In the genomic region with DNA sequence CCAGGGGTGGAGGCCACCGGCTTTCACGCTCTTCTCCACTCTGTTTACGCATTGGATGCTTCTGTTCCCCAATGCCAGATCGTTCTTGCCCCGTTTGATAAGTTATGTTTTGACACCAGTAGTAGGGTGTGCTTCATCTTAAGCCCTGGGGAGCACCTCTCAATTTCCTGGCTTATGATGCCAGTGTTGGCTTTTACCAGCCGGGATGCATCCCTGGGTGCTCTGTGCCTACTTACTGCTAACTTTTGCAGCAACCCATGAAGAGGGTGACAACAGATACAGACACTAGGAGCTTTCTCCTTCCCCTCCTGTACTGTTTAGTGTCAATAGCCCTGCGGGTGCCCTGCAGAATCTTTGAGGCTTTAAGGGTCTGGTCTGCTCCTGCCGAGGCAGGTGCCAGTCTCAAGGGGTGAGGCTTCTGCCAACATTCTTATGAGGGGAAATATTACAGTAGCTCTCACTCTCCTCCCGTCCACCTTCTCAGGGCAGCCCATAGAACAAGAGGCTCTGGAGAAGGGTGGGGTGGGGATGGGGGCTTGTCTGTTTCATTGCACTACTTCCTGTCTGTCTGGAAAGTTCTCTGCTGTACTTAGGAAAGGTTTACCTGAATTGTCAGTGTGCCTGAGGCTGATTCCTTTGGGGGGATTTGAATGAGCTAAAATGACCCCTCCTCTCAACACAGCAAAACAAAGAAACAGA, we compare ENCODE assay signal across 11 cellular contexts. TPM values are rescaled to one million over a fixed set of nuclear protein-coding genes. Genes with fewer than 3 reads are reported as not detected.
"Had no signal": no experiment of that assay in that cellular context is flagged by ENCODE, and none has a peak within 500 bp of the region (broad histone marks: within the 10 kb centered on the region; RNA-seq: fewer than 3 reads in every experiment).

No MANE protein-coding gene starts in this region.

- H3K27ac Mint-ChIP-seq: activated naive CD8-positive, alpha-beta T cell treated with anti-CD3 and anti-CD28 coated beads, Interleukin-2, amount 10 ng/mL, durations not matched to agents 7 days and 5 days; stimulated activated effector memory CD8-positive, alpha-beta T cell treated with anti-CD3 and anti-CD28 coated beads, Interleukin-12 subunit alpha, Interleukin-12 subunit beta, amount 100 ng/mL, for 72 hours had no signal

- H3K36me3 Mint-ChIP-seq: activated naive CD8-positive, alpha-beta T cell treated with anti-CD3 and anti-CD28 coated beads, Interleukin-2, amount 10 ng/mL, durations not matched to agents 7 days and 5 days; stimulated activated effector memory CD8-positive, alpha-beta T cell treated with anti-CD3 and anti-CD28 coated beads, Interleukin-12 subunit alpha, Interleukin-12 subunit beta, amount 100 ng/mL, for 72 hours had no signal

- H3K27me3 Mint-ChIP-seq: activated naive CD8-positive, alpha-beta T cell treated with anti-CD3 and anti-CD28 coated beads, Interleukin-2, amount 10 ng/mL, durations not matched to agents 7 days and 5 days had no signal

- DNase-seq: activated CD4-positive, alpha-beta T cell treated with anti-CD3 and anti-CD28 coated beads, Interleukin-2, amount 50 U/mL, for 4 hours; activated gamma-delta T cell; activated naive CD8-positive, alpha-beta T cell treated with anti-CD3 and anti-CD28 coated beads, Interleukin-2, amount 10 ng/mL, durations not matched to agents 7 days and 5 days; anterior cingulate cortex; foreskin melanocyte; heart left ventricle; retina; SJCRH30 had no signal

- H3K4me3 Mint-ChIP-seq: activated naive CD8-positive, alpha-beta T cell treated with anti-CD3 and anti-CD28 coated beads, Interleukin-2, amount 10 ng/mL, durations not matched to agents 7 days and 5 days; stimulated activated effector memory CD8-positive, alpha-beta T cell treated with anti-CD3 and anti-CD28 coated beads, Interleukin-12 subunit alpha, Interleukin-12 subunit beta, amount 100 ng/mL, for 72 hours had no signal

- H3K9me3 Mint-ChIP-seq: activated naive CD8-positive, alpha-beta T cell treated with anti-CD3 and anti-CD28 coated beads, Interleukin-2, amount 10 ng/mL, durations not matched to agents 7 days and 5 days; stimulated activated effector memory CD8-positive, alpha-beta T cell treated with anti-CD3 and anti-CD28 coated beads, Interleukin-12 subunit alpha, Interleukin-12 subunit beta, amount 100 ng/mL, for 72 hours had no signal

- H3K4me1 Mint-ChIP-seq: activated naive CD8-positive, alpha-beta T cell treated with anti-CD3 and anti-CD28 coated beads, Interleukin-2, amount 10 ng/mL, durations not matched to agents 7 days and 5 days; stimulated activated effector memory CD8-positive, alpha-beta T cell treated with anti-CD3 and anti-CD28 coated beads, Interleukin-12 subunit alpha, Interleukin-12 subunit beta, amount 100 ng/mL, for 72 hours had no signal

- FAIRE-seq: keratinocyte had no signal

- ATAC-seq: activated CD4-positive, CD25-positive, alpha-beta regulatory T cell treated with anti-CD3 and anti-CD28 coated beads, Interleukin-2, amount 50 U/mL, for 24 hours; heart left ventricle; stimulated activated effector memory CD8-positive, alpha-beta T cell treated with anti-CD3 and anti-CD28 coated beads, Interleukin-12 subunit alpha, Interleukin-12 subunit beta, amount 100 ng/mL, for 72 hours had no signal

RNA-seq across cellular contexts. Expression of a gene that starts 23.3 kb away (rescaled TPM):
- total RNA-seq: SJCRH30 had no signal
